18 cellular contexts compared by ENCODE assay signal in genomic region chr1:157580828-157581210, GRCh38. TPM values are rescaled to one million over a fixed set of nuclear protein-coding genes. Genes with fewer than 3 reads are reported as not detected.
"Had no signal": no experiment of that assay in that cellular context is flagged by ENCODE, and none has a peak within 500 bp of the region (broad histone marks: within the 10 kb centered on the region; RNA-seq: fewer than 3 reads in every experiment).

No MANE protein-coding gene starts in this region.

- H3K4me1 ChIP-seq: adrenal gland had no signal

- H3K9me3 ChIP-seq: adrenal gland, MG63 had no signal

- H3K36me3 ChIP-seq: adrenal gland, MG63 had no signal

- DNase-seq: activated CD4-positive, alpha-beta T cell treated with anti-CD3 and anti-CD28 coated beads for 1 hour; activated CD4-positive, alpha-beta T cell treated with anti-CD3 and anti-CD28 coated beads, Interleukin-2, amount 50 U/mL, for 48 hours; activated CD8-positive, alpha-beta memory T cell treated with anti-CD3 and anti-CD28 coated beads, Interleukin-2, amount 10 ng/mL, durations not matched to agents 7 days and 5 days; activated effector memory CD4-positive, alpha-beta T cell treated with anti-CD3 and anti-CD28 coated beads, Interleukin-2, amount 50 U/mL, for 16 hours; activated naive CD8-positive, alpha-beta T cell treated with anti-CD3 and anti-CD28 coated beads, Interleukin-2, amount 10 ng/mL, durations not matched to agents 7 days and 5 days; activated T-cell treated with anti-CD3 and anti-CD28 coated beads, Interleukin-2, amount 50 U/mL, for 24 hours; cerebellar nuclear complex; MG63; NCI-H1417 treated with DMSO at 0.1 percent for 48 hours; SIG-M5 had no signal

- H3K4me3 ChIP-seq: adrenal gland, MG63, SK-N-MC had no signal

- H3K27ac ChIP-seq: adrenal gland, SK-N-MC had no signal

RNA-seq across cellular contexts. Expression of gene FCRL4, which starts 17.1 kb away (rescaled TPM):
- total RNA-seq: activated CD4-positive, alpha-beta T cell treated with anti-CD3 and anti-CD28 coated beads, Interleukin-2, amount 10 ng/mL, durations not matched to agents 24 days and 14 days; activated CD8-positive, alpha-beta memory T cell treated with anti-CD3 and anti-CD28 coated beads, Interleukin-2, amount 10 ng/mL, durations not matched to agents 7 days and 5 days; activated naive CD4-positive, alpha-beta T cell treated with anti-CD3 and anti-CD28 coated beads for 36 hours; activated naive CD8-positive, alpha-beta T cell treated with anti-CD3 and anti-CD28 coated beads, Interleukin-2, amount 10 ng/mL, durations not matched to agents 7 days and 5 days; adrenal gland; cardiac septum; RPMI7951; T-helper 1 cell treated with Interleukin-12 subunit alpha and Interleukin-12 subunit beta and Interleukin-4 antibody, amounts not matched to agents 30 ng/mL and 1 ng/mL, for 36 hours; WTC11 had no signal
- polyA plus RNA-seq: adrenal gland had no signal

RNA-seq across cellular contexts. Expression of gene FCRL5, which starts 28.5 kb away (rescaled TPM):
- total RNA-seq: activated CD4-positive, alpha-beta T cell treated with anti-CD3 and anti-CD28 coated beads, Interleukin-2, amount 10 ng/mL, durations not matched to agents 24 days and 14 days; activated CD8-positive, alpha-beta memory T cell treated with anti-CD3 and anti-CD28 coated beads, Interleukin-2, amount 10 ng/mL, durations not matched to agents 7 days and 5 days; activated naive CD4-positive, alpha-beta T cell treated with anti-CD3 and anti-CD28 coated beads for 36 hours; RPMI7951; T-helper 1 cell treated with Interleukin-12 subunit alpha and Interleukin-12 subunit beta and Interleukin-4 antibody, amounts not matched to agents 30 ng/mL and 1 ng/mL, for 36 hours had no signal
